Comparison of ENCODE assay signal across 9 cellular contexts in genomic region chr2:33210626-33211025, GRCh38.
A peak's percentile ranks its signal among the peaks of the same experiment; 100 is the strongest.
DNase-seq lines count a peak whose midpoint lies in the region; ATAC-seq and TF ChIP-seq lines count a peak whose summit lies in the region.
"Had no signal": no experiment of that assay in that cellular context is flagged by ENCODE, and none has a peak within 500 bp of the region (broad histone marks: within the 10 kb centered on the region; RNA-seq: fewer than 3 reads in every experiment).

No MANE protein-coding gene starts in this region.

- H3K4me1 ChIP-seq in ascending aorta (peaks cover 17 to 63% of the 10 kb centered on the region in 2 donors), hepatocyte (ENCODE audit: insufficient read depth) (peaks cover 21% of the 10 kb centered on the region), stomach smooth muscle (ENCODE audit: control insufficient read depth, insufficient read depth, low read length) (peaks cover 41% of the 10 kb centered on the region)

- H3K27ac ChIP-seq in ascending aorta (peak overlapping the region; percentile 87 to 95), hepatocyte (peak overlapping the region; percentile 75), stomach smooth muscle (ENCODE audit: low read length) (peak overlapping the region; percentile 11)
- H3K27ac ChIP-seq: thyroid gland had no signal

- H3K9me3 ChIP-seq in ascending aorta (no peaks in the 10 kb centered on the region), hepatocyte (ENCODE audit: low read depth) (no peaks in the 10 kb centered on the region), stomach smooth muscle (ENCODE audit: control insufficient read depth in 2 of 2, low read length in 2 of 2) (no peaks in the 10 kb centered on the region)
- H3K9me3 ChIP-seq: thyroid gland had no signal

- no peaks in the 10 kb centered on the region for H3K79me2 ChIP-seq in hepatocyte

- WGBS in hepatocyte (ENCODE audit: low lambda C conversion rate, missing lambda C conversion rate), result 60% methylated on average over 3 of the region's 3 CpGs

- TF ChIP-seq CTCF in ascending aorta (IDR thresholded peaks at IDR 0.05) (no peak), hepatocyte (IDR thresholded peaks at IDR 0.05; ENCODE audit: poor library complexity) (no peak)

- H3K9me2 ChIP-seq in hepatocyte (replicated peaks; ENCODE audit: insufficient read depth), result no peaks in the 10 kb centered on the region

- H3K4me3 ChIP-seq in ascending aorta (no peak overlapping the region), hepatocyte (no peak overlapping the region), stomach smooth muscle (ENCODE audit: low read length in 2 of 2) (peak overlapping the region in 1 of 2 donors; percentile 23)
- H3K4me3 ChIP-seq: thyroid gland had no signal

- no peak overlapping the region for H3K9ac ChIP-seq in stomach smooth muscle (ENCODE audit: low read length in 2 of 2)

- H2AFZ ChIP-seq in hepatocyte, result no peak overlapping the region

- no peaks in the 10 kb centered on the region for H4K20me1 ChIP-seq in hepatocyte (ENCODE audit: insufficient read depth, poor library complexity, severe bottlenecking)

- intact Hi-C loops in ascending aorta (cut with DNase I), result loop anchor here (5.0 kb wide), 3 partner anchors 63 to 148 kb away; no protein-coding TSS in a partner anchor

- no peaks in the 10 kb centered on the region for H3K36me3 ChIP-seq in ascending aorta
- H3K36me3 ChIP-seq in hepatocyte (replicated peaks; ENCODE audit: insufficient read depth, low read depth), result no peaks in the 10 kb centered on the region
- no peaks in the 10 kb centered on the region for H3K36me3 ChIP-seq in stomach smooth muscle (ENCODE audit: control insufficient read depth in 2 of 2, insufficient read depth in 2 of 2, low read length in 2 of 2)
- H3K36me3 ChIP-seq: thyroid gland had no signal

- ATAC-seq in GM21360 (IDR thresholded peaks at IDR 0.05; ENCODE audit: unreplicated experiment), result no peak

- no peak overlapping the region for H3K4me2 ChIP-seq in hepatocyte

- peak; percentile 69 for DNase-seq in HPDE6-E6E7 (ENCODE audit: extremely low spot score)
- DNase-seq in ascending aorta (ENCODE audit: low spot score in 2 of 2), result peak; percentile 35 to 89
- DNase-seq in hepatocyte (ENCODE audit: low spot score), result peak; percentile 35
- DNase-seq in NOMO-1 treated with dmso at 0.1 percent for 144 hours (lab: John Stamatoyannopoulos, UW; ENCODE audit: unreplicated experiment), result no peak
- DNase-seq in stimulated activated naive CD4-positive, alpha-beta T cell (lab: John Stamatoyannopoulos, UW), result no peak
- no peak for DNase-seq in OCI-M2 (lab: John Stamatoyannopoulos, UW; ENCODE audit: unreplicated experiment)
- DNase-seq: thyroid gland had no signal

- H3K27me3 ChIP-seq in ascending aorta, result no peaks in the 10 kb centered on the region
- H3K27me3 ChIP-seq in hepatocyte, result no peaks in the 10 kb centered on the region
- H3K27me3 ChIP-seq in stomach smooth muscle (ENCODE audit: control insufficient read depth in 1 of 2, insufficient read depth in 2 of 2, low read length in 2 of 2), result no peaks in the 10 kb centered on the region
- H3K27me3 ChIP-seq: thyroid gland had no signal

Comparison
In these comparisons a context has a peak if more than half of its experiments do, and no peak if none do; other contexts are left out.
1. DNase-seq: peak in HPDE6-E6E7 (single experiment), ascending aorta (2 of 2) and hepatocyte (single experiment); none in NOMO-1 treated with dmso at 0.1 percent for 144 hours (single experiment), stimulated activated naive CD4-positive, alpha-beta T cell (0 of 6) and OCI-M2 (single experiment).
2. H3K27ac ChIP-seq: peak in every context shown above with its lines; median percentile 91 in ascending aorta; 75 in hepatocyte; 11 in stomach smooth muscle.